20 cellular contexts compared by ENCODE assay signal in the genomic region with DNA sequence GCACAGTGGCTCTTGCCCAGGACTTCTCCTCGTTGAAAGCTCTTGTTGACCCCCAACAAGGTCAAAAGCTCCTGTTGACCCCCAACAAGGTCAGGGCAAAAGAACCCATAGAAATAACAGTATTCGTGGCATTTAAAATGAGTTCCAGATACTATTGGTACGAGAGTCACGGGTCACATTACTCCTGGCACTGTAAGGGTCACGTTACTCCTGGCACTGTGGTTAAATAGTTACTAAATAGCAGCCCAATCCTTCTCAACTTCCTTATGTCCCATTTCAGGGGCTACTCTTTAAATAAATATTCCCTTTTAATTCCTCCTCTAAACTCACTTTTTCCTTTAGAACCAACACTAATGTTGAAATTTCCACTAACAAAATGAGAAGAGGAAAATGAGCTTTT. TPM values are rescaled to one million over a fixed set of nuclear protein-coding genes. Genes with fewer than 3 reads are reported as not detected.
A peak's percentile ranks its signal among the peaks of the same experiment; 100 is the strongest.
DNase-seq lines count a peak whose midpoint lies in the region; ATAC-seq, FAIRE-seq and TF ChIP-seq lines count a peak whose summit lies in the region.
"Had no signal": no experiment of that assay in that cellular context is flagged by ENCODE, and none has a peak within 500 bp of the region (broad histone marks: within the 10 kb centered on the region; RNA-seq: fewer than 3 reads in every experiment).

No MANE protein-coding gene starts in this region.

- no peak overlapping the region for H3K4me3 ChIP-seq in epithelial cell of proximal tubule (ENCODE audit: low read depth, low read length)
- H3K4me3 ChIP-seq: BLaER1, HAP-1 had no signal

- ATAC-seq in HG02571 (IDR thresholded peaks at IDR 0.05; ENCODE audit: unreplicated experiment) (no peak), HG03469 (IDR thresholded peaks at IDR 0.05; ENCODE audit: unreplicated experiment) (no peak), GM21526 (IDR thresholded peaks at IDR 0.05; ENCODE audit: low FRiP score, unreplicated experiment) (no peak)

- CTCF ChIA-PET in activated naive CD4-positive, alpha-beta T cell treated with anti-CD3 and anti-CD28 coated beads, Interleukin-2, amount 10 ng/mL, durations not matched to agents 7 days and 5 days (lab: Charles Lee), result no interaction called here

- H3K27me3 Mint-ChIP-seq in nephron progenitor cell (ENCODE audit: low read depth, poor library complexity), result peaks cover 28% of the 10 kb centered on the region
- peaks cover 42% of the 10 kb centered on the region for H3K27me3 Mint-ChIP-seq in activated naive CD4-positive, alpha-beta T cell treated with anti-CD3 and anti-CD28 coated beads, Interleukin-2, amount 10 ng/mL, durations not matched to agents 7 days and 5 days

- DNase-seq in RCC 7860 (ENCODE audit: low spot score) (no peak), epithelial cell of proximal tubule (ENCODE audit: low read depth) (peak; percentile 30), left kidney (ENCODE audit: low read depth, low spot score) (peak; percentile 49), nephron progenitor cell (no peak)
- DNase-seq in activated naive CD4-positive, alpha-beta T cell treated with anti-CD3 and anti-CD28 coated beads, Interleukin-2, amount 10 ng/mL, durations not matched to agents 7 days and 5 days, result no peak
- DNase-seq: 8988T; AML-193; Caco-2; CD8-positive, alpha-beta memory T cell; DND-41; GDM1; HFFc6 had no signal

- H3K36me3 Mint-ChIP-seq in nephron progenitor cell (ENCODE audit: low read depth), result no peaks in the 10 kb centered on the region
- no peaks in the 10 kb centered on the region for H3K36me3 Mint-ChIP-seq in activated naive CD4-positive, alpha-beta T cell treated with anti-CD3 and anti-CD28 coated beads, Interleukin-2, amount 10 ng/mL, durations not matched to agents 7 days and 5 days
- H3K36me3 Mint-ChIP-seq: CD8-positive, alpha-beta memory T cell had no signal

- no peak for TF ChIP-seq CTCF in epithelial cell of proximal tubule (conservative IDR thresholded peaks at IDR 0.05; ENCODE audit: low read depth, low read length)
- no peak for TF ChIP-seq CTCF in nephron progenitor cell (IDR thresholded peaks at IDR 0.05)

- peak overlapping the region; percentile 19 for H3K27ac Mint-ChIP-seq in nephron progenitor cell
- no peak overlapping the region for H3K27ac Mint-ChIP-seq in activated naive CD4-positive, alpha-beta T cell treated with anti-CD3 and anti-CD28 coated beads, Interleukin-2, amount 10 ng/mL, durations not matched to agents 7 days and 5 days
- H3K27ac Mint-ChIP-seq: CD8-positive, alpha-beta memory T cell; HFFc6 had no signal

- peaks cover 12% of the 10 kb centered on the region for H3K4me1 Mint-ChIP-seq in nephron progenitor cell
- H3K4me1 Mint-ChIP-seq in activated naive CD4-positive, alpha-beta T cell treated with anti-CD3 and anti-CD28 coated beads, Interleukin-2, amount 10 ng/mL, durations not matched to agents 7 days and 5 days, result no peaks in the 10 kb centered on the region
- H3K4me1 Mint-ChIP-seq: CD8-positive, alpha-beta memory T cell had no signal

- no peaks in the 10 kb centered on the region for H3K9me3 Mint-ChIP-seq in nephron progenitor cell
- no peaks in the 10 kb centered on the region for H3K9me3 Mint-ChIP-seq in activated naive CD4-positive, alpha-beta T cell treated with anti-CD3 and anti-CD28 coated beads, Interleukin-2, amount 10 ng/mL, durations not matched to agents 7 days and 5 days
- H3K9me3 Mint-ChIP-seq: HFFc6 had no signal

- FAIRE-seq in RCC 7860 (lab: Jason Lieb, UNC), result peak; percentile 49
- FAIRE-seq: GM12892, GM19239, H1 had no signal

- H3K4me3 Mint-ChIP-seq in nephron progenitor cell, result no peak overlapping the region
- H3K4me3 Mint-ChIP-seq in activated naive CD4-positive, alpha-beta T cell treated with anti-CD3 and anti-CD28 coated beads, Interleukin-2, amount 10 ng/mL, durations not matched to agents 7 days and 5 days, result no peak overlapping the region
- H3K4me3 Mint-ChIP-seq: CD8-positive, alpha-beta memory T cell; HFFc6 had no signal

RNA-seq across cellular contexts. Expression of gene ADCY5, which starts 18.2 kb away (rescaled TPM):
- total RNA-seq in epithelial cell of proximal tubule, result 0.07 and 2.7 TPM in 2 replicates

Comparison
In these comparisons a context has a peak if more than half of its experiments do, and no peak if none do; other contexts are left out.
1. DNase-seq: peak in epithelial cell of proximal tubule (single experiment) and left kidney (single experiment); none in RCC 7860 (single experiment), nephron progenitor cell (single experiment) and activated naive CD4-positive, alpha-beta T cell treated with anti-CD3 and anti-CD28 coated beads, Interleukin-2, amount 10 ng/mL, durations not matched to agents 7 days and 5 days (single experiment).